In genomic region chrX:3872226-3872879, GRCh38 we compare ENCODE assay signal across 6 cellular contexts.
DNase-seq lines count a peak whose midpoint lies in the region; ATAC-seq and TF ChIP-seq lines count a peak whose summit lies in the region.
"Not testable (repeated sequence)": the region's sequence is repeated elsewhere in the genome, so short reads cannot be mapped to it uniquely, and the experiment has no call there.

No MANE protein-coding gene starts in this region.

- not testable (repeated sequence) for TF ChIP-seq EP300 in stomach (IDR thresholded peaks at IDR 0.05)

- H3K9me3 ChIP-seq in CD8-positive, alpha-beta memory T cell (ENCODE audit: low read length); right lobe of liver; stomach: not testable (repeated sequence)

- POLR2A ChIA-PET in CD8-positive, alpha-beta memory T cell (lab: Charles Lee); activated CD8-positive, alpha-beta T cell treated with anti-CD3 and anti-CD28 coated beads, Interleukin-2, amount 10 ng/mL, durations not matched to agents 7 days and 5 days (lab: Charles Lee): not testable (repeated sequence)

- H3K27ac Mint-ChIP-seq in CD8-positive, alpha-beta memory T cell = peak overlapping the region in 6 of 8 donors; percentile 64 to 91 (median 86)
- H3K27ac Mint-ChIP-seq in activated CD8-positive, alpha-beta T cell treated with anti-CD3 and anti-CD28 coated beads, Interleukin-2, amount 10 ng/mL, durations not matched to agents 7 days and 5 days = not testable (repeated sequence)
- peak overlapping the region; percentile 8 for H3K27ac Mint-ChIP-seq in activated naive CD4-positive, alpha-beta T cell treated with anti-CD3 and anti-CD28 coated beads, Interleukin-2, amount 10 ng/mL, durations not matched to agents 7 days and 5 days

- not testable (repeated sequence) for TF ChIP-seq CTCF in right lobe of liver (IDR thresholded peaks at IDR 0.05); stomach (IDR thresholded peaks at IDR 0.05)

- CTCF ChIA-PET in CD8-positive, alpha-beta memory T cell (lab: Charles Lee); activated CD8-positive, alpha-beta T cell treated with anti-CD3 and anti-CD28 coated beads, Interleukin-2, amount 10 ng/mL, durations not matched to agents 7 days and 5 days (lab: Charles Lee); activated naive CD4-positive, alpha-beta T cell treated with anti-CD3 and anti-CD28 coated beads, Interleukin-2, amount 10 ng/mL, durations not matched to agents 7 days and 5 days (lab: Charles Lee): not testable (repeated sequence)

- H3K36me3 ChIP-seq in CD8-positive, alpha-beta memory T cell (ENCODE audit: insufficient read depth, low read length); right lobe of liver; stomach: not testable (repeated sequence)

- not testable (repeated sequence) for H3K4me1 ChIP-seq in CD8-positive, alpha-beta memory T cell (ENCODE audit: insufficient read depth, low read length); right lobe of liver; stomach

- H3K27ac ChIP-seq in CD8-positive, alpha-beta memory T cell (ENCODE audit: low read depth, low read length); right lobe of liver; stomach: not testable (repeated sequence)

- TF ChIP-seq POLR2A in right lobe of liver (IDR thresholded peaks at IDR 0.05) = peak; percentile 15
- not testable (repeated sequence) for TF ChIP-seq POLR2A in stomach (IDR thresholded peaks at IDR 0.05)

- H3K36me3 Mint-ChIP-seq in CD8-positive, alpha-beta memory T cell; activated CD8-positive, alpha-beta T cell treated with anti-CD3 and anti-CD28 coated beads, Interleukin-2, amount 10 ng/mL, durations not matched to agents 7 days and 5 days (ENCODE audit: low read depth); activated naive CD4-positive, alpha-beta T cell treated with anti-CD3 and anti-CD28 coated beads, Interleukin-2, amount 10 ng/mL, durations not matched to agents 7 days and 5 days: not testable (repeated sequence)

- H3K9me3 Mint-ChIP-seq in CD8-positive, alpha-beta memory T cell; activated CD8-positive, alpha-beta T cell treated with anti-CD3 and anti-CD28 coated beads, Interleukin-2, amount 10 ng/mL, durations not matched to agents 7 days and 5 days (ENCODE audit: insufficient read depth); activated naive CD4-positive, alpha-beta T cell treated with anti-CD3 and anti-CD28 coated beads, Interleukin-2, amount 10 ng/mL, durations not matched to agents 7 days and 5 days: not testable (repeated sequence)

- H3K4me1 Mint-ChIP-seq in CD8-positive, alpha-beta memory T cell; activated CD8-positive, alpha-beta T cell treated with anti-CD3 and anti-CD28 coated beads, Interleukin-2, amount 10 ng/mL, durations not matched to agents 7 days and 5 days (ENCODE audit: low read depth); activated naive CD4-positive, alpha-beta T cell treated with anti-CD3 and anti-CD28 coated beads, Interleukin-2, amount 10 ng/mL, durations not matched to agents 7 days and 5 days: not testable (repeated sequence)

- H3K27me3 Mint-ChIP-seq in CD8-positive, alpha-beta memory T cell; activated CD8-positive, alpha-beta T cell treated with anti-CD3 and anti-CD28 coated beads, Interleukin-2, amount 10 ng/mL, durations not matched to agents 7 days and 5 days (ENCODE audit: low read depth); activated naive CD4-positive, alpha-beta T cell treated with anti-CD3 and anti-CD28 coated beads, Interleukin-2, amount 10 ng/mL, durations not matched to agents 7 days and 5 days: not testable (repeated sequence)

- not testable (repeated sequence) for ATAC-seq in activated CD8-positive, alpha-beta T cell treated with anti-CD3 and anti-CD28 coated beads, Interleukin-2, amount 10 ng/mL, durations not matched to agents 7 days and 5 days
- ATAC-seq in left lobe of liver (peak; percentile 83), right lobe of liver (peak; percentile 59 to 94 (median 76))

- 34% methylated on average over 6 of the region's 12 CpGs for WGBS in right lobe of liver (ENCODE audit: insufficient coverage, low coverage, low lambda C conversion rate, missing lambda C conversion rate)
- WGBS in stomach, 5 donors = 29 to 57% (median 43%) methylated on average over 2 to 6 of the region's 12 CpGs; no CpG with 5 or more reads in 1 of the 5 donors

- intact Hi-C loops in right lobe of liver (cut with DNase I); stomach (cut with DNase I; ENCODE audit: low total_unique reads): not testable (repeated sequence)

- H3K4me3 ChIP-seq in CD8-positive, alpha-beta memory T cell (ENCODE audit: low read length); right lobe of liver; stomach: not testable (repeated sequence)

- not testable (repeated sequence) for H3K27me3 ChIP-seq in CD8-positive, alpha-beta memory T cell (ENCODE audit: insufficient read depth, low read length, poor library complexity, severe bottlenecking); right lobe of liver; stomach

- peak in 2 of 5 donors; percentile 1 to 15 for DNase-seq in CD8-positive, alpha-beta memory T cell
- DNase-seq in activated CD8-positive, alpha-beta T cell treated with anti-CD3 and anti-CD28 coated beads, Interleukin-2, amount 10 ng/mL, durations not matched to agents 7 days and 5 days = peak; percentile 6
- not testable (repeated sequence) for DNase-seq in activated naive CD4-positive, alpha-beta T cell treated with anti-CD3 and anti-CD28 coated beads, Interleukin-2, amount 10 ng/mL, durations not matched to agents 7 days and 5 days; left lobe of liver (ENCODE audit: low spot score); right lobe of liver
- DNase-seq in stomach = peak; percentile 10

- peak overlapping the region in 4 of 7 donors; percentile 52 to 65 (median 56) for H3K4me3 Mint-ChIP-seq in CD8-positive, alpha-beta memory T cell
- H3K4me3 Mint-ChIP-seq in activated CD8-positive, alpha-beta T cell treated with anti-CD3 and anti-CD28 coated beads, Interleukin-2, amount 10 ng/mL, durations not matched to agents 7 days and 5 days; activated naive CD4-positive, alpha-beta T cell treated with anti-CD3 and anti-CD28 coated beads, Interleukin-2, amount 10 ng/mL, durations not matched to agents 7 days and 5 days: not testable (repeated sequence)
